Comparison of ENCODE assay signal across 9 cellular contexts in the genomic region with DNA sequence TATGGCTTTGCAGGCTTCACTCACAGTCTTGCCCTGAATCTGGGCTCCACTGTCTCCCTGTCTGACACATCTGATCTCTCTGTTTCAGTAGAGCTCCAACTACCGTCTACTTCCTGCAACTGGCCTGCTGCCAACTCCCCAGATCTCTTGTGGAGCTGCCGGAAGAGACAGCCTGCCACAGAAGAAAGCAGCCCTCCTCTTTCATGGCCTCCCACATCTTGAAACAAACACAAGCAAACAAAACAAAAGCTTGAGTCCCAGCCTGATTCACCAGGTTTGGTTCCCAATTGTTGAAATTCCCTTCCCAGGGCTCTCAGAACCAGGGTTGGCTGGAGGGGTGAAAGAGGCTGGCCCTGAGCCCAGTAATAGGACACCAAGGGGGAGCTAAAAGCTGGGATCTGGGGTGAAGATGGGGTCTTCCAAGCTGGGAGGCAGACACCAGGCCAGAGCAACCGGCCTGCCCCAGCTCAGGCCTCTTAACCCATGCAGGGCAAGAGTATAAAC. TPM values are rescaled to one million over a fixed set of nuclear protein-coding genes. Genes with fewer than 3 reads are reported as not detected.
DNase-seq lines count a peak whose midpoint lies in the region; ATAC-seq, FAIRE-seq and TF ChIP-seq lines count a peak whose summit lies in the region.
"Had no signal": no experiment of that assay in that cellular context is flagged by ENCODE, and none has a peak within 500 bp of the region (broad histone marks: within the 10 kb centered on the region; RNA-seq: fewer than 3 reads in every experiment).

No MANE protein-coding gene starts in this region.

- peak; percentile 75 for FAIRE-seq in HepG2 (lab: Jason Lieb, UNC)

- no peaks in the 10 kb centered on the region for H4K20me1 ChIP-seq in HepG2 (ENCODE audit: insufficient read depth, low read length)

- peaks cover 0 to 34% of the 10 kb centered on the region in 2 experiments; a peak in 3 of 5 replicates for H3K27me3 ChIP-seq in HepG2 (ENCODE audit: control insufficient read depth in 1 of 2, insufficient read depth in 2 of 2, low read length in 2 of 2)

- POLR2A ChIA-PET in HepG2 (lab: Yijun Ruan, JAX) = no interaction called here

- peaks cover 27% of the 10 kb centered on the region for H3K4me1 Mint-ChIP-seq in chondrocyte (ENCODE audit: low read depth)

- peak overlapping the region; percentile 86 for H2AFZ ChIP-seq in HepG2 (ENCODE audit: low read length)

- ATAC-seq in HepG2 (peak; percentile 90), HG03159 (IDR thresholded peaks at IDR 0.05; ENCODE audit: unreplicated experiment) (no peak)

- intact Hi-C loops in HepG2 (cut with micrococcal nuclease; ENCODE audit: unreplicated experiment) = no loop called here

- DNase-seq in GM13977 (ENCODE audit: low spot score) = peak; percentile 33
- peak; percentile 62 for DNase-seq in NCI-H2227 treated with DMSO at 0.1 percent for 48 hours (lab: John Stamatoyannopoulos, UW)
- DNase-seq in activated CD4-positive, alpha-beta T cell treated with anti-CD3 and anti-CD28 coated beads for 4 hours = peak; percentile 67 to 69
- no peak for DNase-seq in chondrocyte (ENCODE audit: low spot score)
- peak; percentile 70 for DNase-seq in HepG2 (ENCODE audit: low spot score)
- peak; percentile 48 to 65 for DNase-seq in stimulated activated CD4-positive, alpha-beta T cell treated with anti-CD3 and anti-CD28 coated beads, Interleukin-2, amount 100 ng/mL, for 48 hours
- DNase-seq in NOMO-1 treated with dmso at 0.1 percent for 144 hours (lab: John Stamatoyannopoulos, UW; ENCODE audit: unreplicated experiment) = no peak

- no peak overlapping the region for H3K4me3 Mint-ChIP-seq in chondrocyte (ENCODE audit: unreplicated experiment)

- no peak for TF ChIP-seq EP300 in HepG2 (IDR thresholded peaks at IDR 0.05; ENCODE audit: low read depth in 2 of 2, low read length in 2 of 2)
- TF ChIP-seq EP300 in HepG2 (CRISPR knock-in tag; IDR thresholded peaks at IDR 0.05; ENCODE audit: borderline replicate concordance) = no peak

- no peaks in the 10 kb centered on the region for H3K27me3 Mint-ChIP-seq in chondrocyte (ENCODE audit: low read depth)

- no peaks in the 10 kb centered on the region for H3K9me3 ChIP-seq in HepG2 (ENCODE audit: low read length)

- peak overlapping the region in 1 of 3 experiments; percentile 21; a peak in 2 of 6 replicates for H3K4me3 ChIP-seq in HepG2 (replicated peaks in 1 of 3; ENCODE audit: insufficient read depth in 1 of 3, low read depth in 2 of 3, low read length in 3 of 3)

- CTCF ChIA-PET in HepG2 (lab: Yijun Ruan, JAX; ENCODE audit: low intra/inter-chr PET ratio, low total read pairs) = no interaction called here

- TF ChIP-seq RAD21 in HepG2 (CRISPR knock-in tag; IDR thresholded peaks at IDR 0.05) = no peak

- H3K4me1 ChIP-seq in HepG2 (ENCODE audit: insufficient read depth, low read length) = peaks cover 27% of the 10 kb centered on the region

- H3K4me2 ChIP-seq in HepG2 (ENCODE audit: low read depth, low read length) = peak overlapping the region; percentile 70

- H3K27ac ChIP-seq in HepG2 (ENCODE audit: extremely low read length, insufficient read depth, low read length) = no peak overlapping the region

- BruUV-seq in HepG2 (replicated peaks; lab: Mats Ljungman, UMichigan) = no TSS peak

- peak overlapping the region; percentile 93 for H3K27ac Mint-ChIP-seq in chondrocyte (ENCODE audit: unreplicated experiment)

- no peak for TF ChIP-seq POLR2A in HepG2 (IDR thresholded peaks at IDR 0.05; ENCODE audit: insufficient read depth in 1 of 2, low read depth in 2 of 2, low read length in 2 of 2)

- no peaks in the 10 kb centered on the region for H3K36me3 ChIP-seq in HepG2 (replicated peaks in 1 of 2; ENCODE audit: control insufficient read depth in 1 of 2, insufficient read depth in 2 of 2, low read length in 2 of 2)

- no peak overlapping the region for H3K9ac ChIP-seq in HepG2 (ENCODE audit: insufficient read depth, low read depth, low read length)

- 3% methylated on average over 3 of the region's 3 CpGs for WGBS in HepG2 (ENCODE audit: low lambda C conversion rate)

- TF ChIP-seq CTCF in GM13977 (IDR thresholded peaks at IDR 0.05; ENCODE audit: extremely low read depth, insufficient read depth, missing control alignments) (no peak), chondrocyte (IDR thresholded peaks at IDR 0.05) (peak; percentile 33), HepG2 (CRISPR knock-in tag; IDR thresholded peaks at IDR 0.05) (peak; percentile 57)

- H3K79me2 ChIP-seq in HepG2 (ENCODE audit: insufficient read depth, low read length) = no peaks in the 10 kb centered on the region

- no peaks in the 10 kb centered on the region for H3K36me3 Mint-ChIP-seq in chondrocyte (ENCODE audit: low read depth)

- no peaks in the 10 kb centered on the region for H3K9me3 Mint-ChIP-seq in chondrocyte (ENCODE audit: low read depth)

- in situ Hi-C loops in GM13977 (cut with MboI; ENCODE audit: low pct_unique_long_range_greater_than_20kb, low sequenced_read_pairs, unreplicated experiment) = no loop called here
- in situ Hi-C loops in HepG2 (cut with HindIII; ENCODE audit: extremely low pct_ligation_motif_present, low pct_unique_long_range_greater_than_20kb) = no loop called here

TF ChIP-seq in HepG2, 621 proteins besides CTCF, POLR2A, EP300 and RAD21 (continues in another document):
- peak; percentile 96 for TF ChIP-seq ZNF205 (CRISPR knock-in tag; IDR thresholded peaks at IDR 0.05)
- peak; percentile 36; the same call in 1 of the 2 replicates for TF ChIP-seq ETV5 (CRISPR knock-in tag; IDR thresholded peaks at IDR 0.05; ENCODE audit: borderline replicate concordance)
- peak; percentile 56 for TF ChIP-seq ELF1 (CRISPR knock-in tag; IDR thresholded peaks at IDR 0.05)
- no peak for TF ChIP-seq NBN (conservative IDR thresholded peaks at IDR 0.05)
- TF ChIP-seq, protein P1, sequence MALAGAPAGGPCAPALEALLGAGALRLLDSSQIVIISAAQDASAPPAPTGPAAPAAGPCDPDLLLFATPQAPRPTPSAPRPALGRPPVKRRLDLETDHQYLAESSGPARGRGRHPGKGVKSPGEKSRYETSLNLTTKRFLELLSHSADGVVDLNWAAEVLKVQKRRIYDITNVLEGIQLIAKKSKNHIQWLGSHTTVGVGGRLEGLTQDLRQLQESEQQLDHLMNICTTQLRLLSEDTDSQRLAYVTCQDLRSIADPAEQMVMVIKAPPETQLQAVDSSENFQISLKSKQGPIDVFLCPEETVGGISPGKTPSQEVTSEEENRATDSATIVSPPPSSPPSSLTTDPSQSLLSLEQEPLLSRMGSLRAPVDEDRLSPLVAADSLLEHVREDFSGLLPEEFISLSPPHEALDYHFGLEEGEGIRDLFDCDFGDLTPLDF (CRISPR knock-in tag; IDR thresholded peaks at IDR 0.05) = no peak
- TF ChIP-seq MAZ (IDR thresholded peaks at IDR 0.05; ENCODE audit: borderline replicate concordance, low read depth, low read length) = no peak
- no peak for TF ChIP-seq MAZ (CRISPR knock-in tag; IDR thresholded peaks at IDR 0.05; ENCODE audit: low read depth)
- TF ChIP-seq GATAD2A (CRISPR knock-in tag; IDR thresholded peaks at IDR 0.05) = 0 out of 2 replicates have a peak, but pooled peaks have one; percentile 32
- no peak for TF ChIP-seq MYC (CRISPR knock-in tag; IDR thresholded peaks at IDR 0.05; ENCODE audit: borderline replicate concordance)
- TF ChIP-seq ELF3 (CRISPR knock-in tag; IDR thresholded peaks at IDR 0.05) = peak; percentile 73; the same call in 1 of the 2 replicates
- 0 out of 2 replicates have a peak, but pooled peaks have one; percentile 15 for TF ChIP-seq HDAC1 (CRISPR knock-in tag; IDR thresholded peaks at IDR 0.05)
- no peak for TF ChIP-seq ATF1 (CRISPR knock-in tag; IDR thresholded peaks at IDR 0.05)
- TF ChIP-seq ARNT (IDR thresholded peaks at IDR 0.05) = no peak
- TF ChIP-seq PAWR (CRISPR knock-in tag; IDR thresholded peaks at IDR 0.05; ENCODE audit: borderline replicate concordance) = no peak
- no peak for TF ChIP-seq ZNF451 (CRISPR knock-in tag; IDR thresholded peaks at IDR 0.05)
- TF ChIP-seq, protein P2, sequence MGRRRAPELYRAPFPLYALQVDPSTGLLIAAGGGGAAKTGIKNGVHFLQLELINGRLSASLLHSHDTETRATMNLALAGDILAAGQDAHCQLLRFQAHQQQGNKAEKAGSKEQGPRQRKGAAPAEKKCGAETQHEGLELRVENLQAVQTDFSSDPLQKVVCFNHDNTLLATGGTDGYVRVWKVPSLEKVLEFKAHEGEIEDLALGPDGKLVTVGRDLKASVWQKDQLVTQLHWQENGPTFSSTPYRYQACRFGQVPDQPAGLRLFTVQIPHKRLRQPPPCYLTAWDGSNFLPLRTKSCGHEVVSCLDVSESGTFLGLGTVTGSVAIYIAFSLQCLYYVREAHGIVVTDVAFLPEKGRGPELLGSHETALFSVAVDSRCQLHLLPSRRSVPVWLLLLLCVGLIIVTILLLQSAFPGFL (CRISPR knock-in tag; IDR thresholded peaks at IDR 0.05) = no peak
- no peak for TF ChIP-seq TCF7L2 (IDR thresholded peaks at IDR 0.05; ENCODE audit: low read depth, low read length)
- no peak for TF ChIP-seq ZNF550 (CRISPR knock-in tag; IDR thresholded peaks at IDR 0.05; ENCODE audit: borderline replicate concordance)
- no peak for TF ChIP-seq NR3C1 (CRISPR knock-in tag; IDR thresholded peaks at IDR 0.05)

RNA-seq across cellular contexts. Expression of a gene that starts 55.3 kb away (rescaled TPM):
- total RNA-seq in chondrocyte (6.7 to 7.9 TPM (median 6.9 TPM) in 3 replicates), HepG2 (2016; rRNA removed; fragmentation: Illumina TruSeq; extraction: Trizol) (0.07 and 0.08 TPM in 2 replicates)
- not detected in 2 replicates for total RNA-seq in HepG2 (2016; cell fraction: cytosol; rRNA removed; fragmentation: Illumina TruSeq; extraction: Trizol; ENCODE audit: low read depth)
- total RNA-seq in HepG2 (2016; cell fraction: insoluble cytoplasmic fraction; rRNA removed; fragmentation: Illumina TruSeq; extraction: Trizol) = 0.15 and 0.25 TPM in 2 replicates
- 0.03 TPM in 1 of 2 replicates, not detected in the other for total RNA-seq in HepG2 (2016; cell fraction: membrane; rRNA removed; fragmentation: Illumina TruSeq; extraction: Trizol)
- total RNA-seq in HepG2 (2016; cell fraction: nucleus; rRNA removed; fragmentation: Illumina TruSeq; extraction: Trizol) = 0.53 and 0.60 TPM in 2 replicates
- polyA plus RNA-seq in HepG2 (2011; rRNA removed) = 0.20 and 0.52 TPM in 2 replicates
- 0.13 and 0.28 TPM in 2 replicates for polyA plus RNA-seq in HepG2 (2011; cell fraction: cytosol; rRNA removed)
- polyA plus RNA-seq in HepG2 (2011; cell fraction: nucleus; rRNA removed) = 0.06 and 0.12 TPM in 2 replicates
- polyA plus RNA-seq in HepG2 (2012) = 0.15 and 0.19 TPM in 2 replicates
- polyA plus RNA-seq in HepG2 (2016; cell fraction: cytosol; fragmentation: Illumina TruSeq; extraction: Trizol; ENCODE audit: low read depth) = not detected in 2 replicates
- 0.05 TPM in 1 of 2 replicates, not detected in the other for polyA plus RNA-seq in HepG2 (2016; cell fraction: insoluble cytoplasmic fraction; fragmentation: Illumina TruSeq; extraction: Trizol; ENCODE audit: low read depth)
- not detected in 2 replicates for polyA plus RNA-seq in HepG2 (2016; cell fraction: membrane; fragmentation: Illumina TruSeq; extraction: Trizol; ENCODE audit: low read depth)
- 0.17 and 0.18 TPM in 2 replicates for polyA plus RNA-seq in HepG2 (2016; cell fraction: nucleus; fragmentation: Illumina TruSeq; extraction: Trizol; ENCODE audit: insufficient read depth, low read depth)
- polyA minus RNA-seq in HepG2 (2011; rRNA and poly(A)+ RNA removed; ENCODE audit: low replicate concordance) = 0.04 and 8.4 TPM in 2 replicates
- polyA minus RNA-seq in HepG2 (2011; cell fraction: cytosol; rRNA and poly(A)+ RNA removed) = 0.20 and 0.70 TPM in 2 replicates
- 0.37 TPM in 1 of 2 replicates, not detected in the other for polyA minus RNA-seq in HepG2 (2011; cell fraction: nucleus; rRNA and poly(A)+ RNA removed)
- total RNA-seq: T-helper 2 cell treated with Interferon-gamma antibody and Interleukin-4, amounts not matched to agents 100 ng/mL and 5 ng/mL, for 36 hours had no signal

Comparison
In these comparisons a context has a peak if more than half of its experiments do, and no peak if none do; other contexts are left out.
1. DNase-seq: peak in GM13977 (single experiment), NCI-H2227 treated with DMSO at 0.1 percent for 48 hours (single experiment), activated CD4-positive, alpha-beta T cell treated with anti-CD3 and anti-CD28 coated beads for 4 hours (2 of 2), HepG2 (single experiment) and stimulated activated CD4-positive, alpha-beta T cell treated with anti-CD3 and anti-CD28 coated beads, Interleukin-2, amount 100 ng/mL, for 48 hours (2 of 2); none in chondrocyte (single experiment) and NOMO-1 treated with dmso at 0.1 percent for 144 hours (single experiment).